In genomic region chr19:55657004-55657747, GRCh38 we compare ENCODE assay signal across 9 cellular contexts. TPM values are rescaled to one million over a fixed set of nuclear protein-coding genes. Genes with fewer than 3 reads are reported as not detected.
DNase-seq lines count a peak whose midpoint lies in the region; ATAC-seq and TF ChIP-seq lines count a peak whose summit lies in the region.
"Had no signal": no experiment of that assay in that cellular context is flagged by ENCODE, and none has a peak within 500 bp of the region (broad histone marks: within the 10 kb centered on the region; RNA-seq: fewer than 3 reads in every experiment).

No MANE protein-coding gene starts in this region.

- ATAC-seq in WTC11 (no peak), foreskin keratinocyte (no peak), GM21528 (IDR thresholded peaks at IDR 0.05; ENCODE audit: low FRiP score, unreplicated experiment) (no peak), GM18858 (IDR thresholded peaks at IDR 0.05; ENCODE audit: unreplicated experiment) (no peak), GM18868 (IDR thresholded peaks at IDR 0.05; ENCODE audit: unreplicated experiment) (no peak)
- ATAC-seq in stimulated activated effector memory CD8-positive, alpha-beta T cell treated with anti-CD3 and anti-CD28 coated beads, Interleukin-12 subunit alpha, Interleukin-12 subunit beta, amount 100 ng/mL, for 72 hours: no peak

- POLR2A ChIA-PET in WTC11 (lab: Charles Lee): interaction anchor here (1.3 kb wide), 1 partner anchor 14 kb away, joined by 4 read pairs; no protein-coding TSS in a partner anchor

- H3K27me3 Mint-ChIP-seq in T-helper 1 cell treated with Interleukin-12 subunit alpha and Interleukin-12 subunit beta and Interleukin-4 antibody, amounts not matched to agents 30 μg/mL and 1 μg/mL, for 36 hours (ENCODE audit: low read depth): no peaks in the 10 kb centered on the region
- H3K27me3 Mint-ChIP-seq in WTC11 (ENCODE audit: low read depth): peaks cover 3% of the 10 kb centered on the region; the same call in 1 of the 2 replicates

- peak overlapping the region; percentile 24 for H3K27ac ChIP-seq in foreskin keratinocyte

- no peak for DNase-seq in T-helper 1 cell
- DNase-seq in WTC11 (ENCODE audit: low spot score): no peak
- no peak for DNase-seq in foreskin keratinocyte
- no peak for DNase-seq in stimulated activated effector memory CD8-positive, alpha-beta T cell treated with anti-CD3 and anti-CD28 coated beads, Interleukin-12 subunit alpha, Interleukin-12 subunit beta, amount 100 ng/mL, for 72 hours (ENCODE audit: low spot score in 2 of 2)
- DNase-seq: NCI-H1436 had no signal

- H3K9me3 Mint-ChIP-seq in T-helper 1 cell treated with Interleukin-12 subunit alpha and Interleukin-12 subunit beta and Interleukin-4 antibody, amounts not matched to agents 30 μg/mL and 1 μg/mL, for 36 hours: no peaks in the 10 kb centered on the region
- H3K9me3 Mint-ChIP-seq in WTC11: no peaks in the 10 kb centered on the region
- no peaks in the 10 kb centered on the region for H3K9me3 Mint-ChIP-seq in stimulated activated effector memory CD8-positive, alpha-beta T cell treated with anti-CD3 and anti-CD28 coated beads, Interleukin-12 subunit alpha, Interleukin-12 subunit beta, amount 100 ng/mL, for 72 hours

- CTCF ChIA-PET in WTC11 (lab: Charles Lee): interaction anchor here (0.8 to 3.3 kb wide), 4 partner anchors 14 to 676 kb away, joined by 3 to 33 read pairs (median 4); no protein-coding TSS in a partner anchor

- no peak for TF ChIP-seq CTCF in WTC11 (IDR thresholded peaks at IDR 0.05)
- no peak for TF ChIP-seq CTCF in foreskin keratinocyte (conservative IDR thresholded peaks at IDR 0.05)

- peaks cover 25% of the 10 kb centered on the region for H3K4me1 Mint-ChIP-seq in T-helper 1 cell treated with Interleukin-12 subunit alpha and Interleukin-12 subunit beta and Interleukin-4 antibody, amounts not matched to agents 30 μg/mL and 1 μg/mL, for 36 hours (ENCODE audit: low read depth)
- peaks cover 33% of the 10 kb centered on the region for H3K4me1 Mint-ChIP-seq in WTC11
- H3K4me1 Mint-ChIP-seq in stimulated activated effector memory CD8-positive, alpha-beta T cell treated with anti-CD3 and anti-CD28 coated beads, Interleukin-12 subunit alpha, Interleukin-12 subunit beta, amount 100 ng/mL, for 72 hours: peaks cover 60% of the 10 kb centered on the region

- no peaks in the 10 kb centered on the region for H3K27me3 ChIP-seq in foreskin keratinocyte

- peaks cover 9% of the 10 kb centered on the region for H3K4me1 ChIP-seq in foreskin keratinocyte

- peaks cover 31% of the 10 kb centered on the region for H3K36me3 Mint-ChIP-seq in T-helper 1 cell treated with Interleukin-12 subunit alpha and Interleukin-12 subunit beta and Interleukin-4 antibody, amounts not matched to agents 30 μg/mL and 1 μg/mL, for 36 hours (ENCODE audit: low read depth)
- peaks cover 26% of the 10 kb centered on the region for H3K36me3 Mint-ChIP-seq in WTC11
- peaks cover 87% of the 10 kb centered on the region for H3K36me3 Mint-ChIP-seq in stimulated activated effector memory CD8-positive, alpha-beta T cell treated with anti-CD3 and anti-CD28 coated beads, Interleukin-12 subunit alpha, Interleukin-12 subunit beta, amount 100 ng/mL, for 72 hours

- peak overlapping the region; percentile 95 for H3K4me3 Mint-ChIP-seq in T-helper 1 cell treated with Interleukin-12 subunit alpha and Interleukin-12 subunit beta and Interleukin-4 antibody, amounts not matched to agents 30 μg/mL and 1 μg/mL, for 36 hours
- H3K4me3 Mint-ChIP-seq in WTC11: peak overlapping the region; percentile 93
- peak overlapping the region; percentile 90 for H3K4me3 Mint-ChIP-seq in stimulated activated effector memory CD8-positive, alpha-beta T cell treated with anti-CD3 and anti-CD28 coated beads, Interleukin-12 subunit alpha, Interleukin-12 subunit beta, amount 100 ng/mL, for 72 hours

- H3K27ac Mint-ChIP-seq in T-helper 1 cell treated with Interleukin-12 subunit alpha and Interleukin-12 subunit beta and Interleukin-4 antibody, amounts not matched to agents 30 μg/mL and 1 μg/mL, for 36 hours: peak overlapping the region; percentile 57
- peak overlapping the region; percentile 67 for H3K27ac Mint-ChIP-seq in WTC11
- peak overlapping the region; percentile 80 for H3K27ac Mint-ChIP-seq in stimulated activated effector memory CD8-positive, alpha-beta T cell treated with anti-CD3 and anti-CD28 coated beads, Interleukin-12 subunit alpha, Interleukin-12 subunit beta, amount 100 ng/mL, for 72 hours

TF ChIP-seq in WTC11, 78 proteins besides CTCF, POLR2A, EP300 and RAD21 (continues in another document):
- TF ChIP-seq, protein P1, sequence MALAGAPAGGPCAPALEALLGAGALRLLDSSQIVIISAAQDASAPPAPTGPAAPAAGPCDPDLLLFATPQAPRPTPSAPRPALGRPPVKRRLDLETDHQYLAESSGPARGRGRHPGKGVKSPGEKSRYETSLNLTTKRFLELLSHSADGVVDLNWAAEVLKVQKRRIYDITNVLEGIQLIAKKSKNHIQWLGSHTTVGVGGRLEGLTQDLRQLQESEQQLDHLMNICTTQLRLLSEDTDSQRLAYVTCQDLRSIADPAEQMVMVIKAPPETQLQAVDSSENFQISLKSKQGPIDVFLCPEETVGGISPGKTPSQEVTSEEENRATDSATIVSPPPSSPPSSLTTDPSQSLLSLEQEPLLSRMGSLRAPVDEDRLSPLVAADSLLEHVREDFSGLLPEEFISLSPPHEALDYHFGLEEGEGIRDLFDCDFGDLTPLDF (CRISPR knock-in tag; IDR thresholded peaks at IDR 0.05): no peak
- TF ChIP-seq, protein P2, sequence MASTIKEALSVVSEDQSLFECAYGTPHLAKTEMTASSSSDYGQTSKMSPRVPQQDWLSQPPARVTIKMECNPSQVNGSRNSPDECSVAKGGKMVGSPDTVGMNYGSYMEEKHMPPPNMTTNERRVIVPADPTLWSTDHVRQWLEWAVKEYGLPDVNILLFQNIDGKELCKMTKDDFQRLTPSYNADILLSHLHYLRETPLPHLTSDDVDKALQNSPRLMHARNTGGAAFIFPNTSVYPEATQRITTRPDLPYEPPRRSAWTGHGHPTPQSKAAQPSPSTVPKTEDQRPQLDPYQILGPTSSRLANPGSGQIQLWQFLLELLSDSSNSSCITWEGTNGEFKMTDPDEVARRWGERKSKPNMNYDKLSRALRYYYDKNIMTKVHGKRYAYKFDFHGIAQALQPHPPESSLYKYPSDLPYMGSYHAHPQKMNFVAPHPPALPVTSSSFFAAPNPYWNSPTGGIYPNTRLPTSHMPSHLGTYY (CRISPR knock-in tag; IDR thresholded peaks at IDR 0.05): no peak
- TF ChIP-seq ZNF396 (CRISPR knock-in tag; IDR thresholded peaks at IDR 0.05; ENCODE audit: borderline replicate concordance) (no peak), AFF4 (CRISPR knock-in tag; IDR thresholded peaks at IDR 0.05; ENCODE audit: borderline replicate concordance) (no peak), ZNF232 (CRISPR knock-in tag; IDR thresholded peaks at IDR 0.05) (no peak)

RNA-seq across cellular contexts. Expression of gene U2AF2, which starts 2.3 kb away (rescaled TPM):
- total RNA-seq in WTC11 (2021): 249 to 302 TPM (median 249 TPM) in 3 replicates
- total RNA-seq in foreskin keratinocyte: 166 and 198 TPM in 2 replicates
- 158 and 176 TPM in 2 replicates for polyA plus RNA-seq in foreskin keratinocyte

RNA-seq across cellular contexts. Expression of gene CCDC106, which starts 9.2 kb away (rescaled TPM):
- total RNA-seq in WTC11 (2021) (21.1 to 24.8 TPM (median 24.8 TPM) in 3 replicates), foreskin keratinocyte (4.7 and 6.1 TPM in 2 replicates)
- polyA plus RNA-seq in foreskin keratinocyte: 7.9 and 9.3 TPM in 2 replicates

RNA-seq across cellular contexts. Expression of gene ZNF581, which starts 13.7 kb away (rescaled TPM):
- total RNA-seq in WTC11 (2021): 94.6 to 100 TPM (median 99.5 TPM) in 3 replicates
- 21.6 and 22.1 TPM in 2 replicates for total RNA-seq in foreskin keratinocyte
- polyA plus RNA-seq in foreskin keratinocyte: 28.0 and 30.5 TPM in 2 replicates

RNA-seq across cellular contexts. Expression of gene ZNF580, which starts 16.4 kb away (rescaled TPM):
- total RNA-seq in WTC11 (2021) (31.3 to 33.5 TPM (median 32.0 TPM) in 3 replicates), foreskin keratinocyte (9.8 and 11.2 TPM in 2 replicates)
- polyA plus RNA-seq in foreskin keratinocyte: 20.4 and 23.2 TPM in 2 replicates

RNA-seq across cellular contexts. Expression of gene EPN1, which starts 17.9 kb away (rescaled TPM):
- total RNA-seq in WTC11 (2021): 227 to 234 TPM (median 227 TPM) in 3 replicates
- total RNA-seq in foreskin keratinocyte: 90.8 and 95.3 TPM in 2 replicates
- polyA plus RNA-seq in foreskin keratinocyte: 139 and 144 TPM in 2 replicates
